In genomic region chr17:80799553-80800403, GRCh38 we compare ENCODE assay signal across 18 cellular contexts.
DNase-seq lines count a peak whose midpoint lies in the region; ATAC-seq and TF ChIP-seq lines count a peak whose summit lies in the region.
"Had no signal": no experiment of that assay in that cellular context is flagged by ENCODE, and none has a peak within 500 bp of the region (broad histone marks: within the 10 kb centered on the region; RNA-seq: fewer than 3 reads in every experiment).

No MANE protein-coding gene starts in this region.

- peaks cover 24% of the 10 kb centered on the region for H3K36me3 Mint-ChIP-seq in activated T-helper 17 cell treated with anti-CD3 and anti-CD28 coated beads, Interleukin-2, amount 50 U/mL, for 72 hours (ENCODE audit: low read depth)
- peaks cover 21% of the 10 kb centered on the region for H3K36me3 Mint-ChIP-seq in nephron (ENCODE audit: low read depth)

- no peak overlapping the region for H3K4me3 Mint-ChIP-seq in activated T-helper 17 cell treated with anti-CD3 and anti-CD28 coated beads, Interleukin-2, amount 50 U/mL, for 72 hours
- H3K4me3 Mint-ChIP-seq in nephron = no peak overlapping the region

- H3K4me1 Mint-ChIP-seq in activated T-helper 17 cell treated with anti-CD3 and anti-CD28 coated beads, Interleukin-2, amount 50 U/mL, for 72 hours = peaks cover 10% of the 10 kb centered on the region
- H3K4me1 Mint-ChIP-seq in nephron = peaks cover 43% of the 10 kb centered on the region

- intact Hi-C loops in Right ventricle myocardium superior (cut with DNase I) = no loop called here

- peak; percentile 37 for DNase-seq in NCI-H345 (lab: John Stamatoyannopoulos, UW)
- no peak for DNase-seq in NCI-H345 treated with DMSO at 0.1 percent for 48 hours (lab: John Stamatoyannopoulos, UW; ENCODE audit: unreplicated experiment)
- DNase-seq in NCI-H1436 treated with DMSO at 0.1 percent for 48 hours (lab: John Stamatoyannopoulos, UW) = peak; percentile 76
- DNase-seq in Right ventricle myocardium superior = no peak
- no peak for DNase-seq in SW480 (ENCODE audit: low spot score)
- DNase-seq: activated CD4-positive, CD25-positive, alpha-beta regulatory T cell; activated naive CD4-positive, alpha-beta T cell treated with Interleukin-2 at 50 U/mL for 16 hours; cerebellar nuclear complex; KG1; NCI-H1930; NCI-H524 treated with DMSO at 0.1 percent for 48 hours; stimulated activated CD8-positive, alpha-beta memory T cell treated with anti-CD3 and anti-CD28 coated beads, Interleukin-4, amount 100 ng/mL, for 48 hours; T-helper 9 cell; uterus had no signal

- no peaks in the 10 kb centered on the region for H3K27me3 Mint-ChIP-seq in activated T-helper 17 cell treated with anti-CD3 and anti-CD28 coated beads, Interleukin-2, amount 50 U/mL, for 72 hours
- H3K27me3 Mint-ChIP-seq in nephron (ENCODE audit: low read depth) = no peaks in the 10 kb centered on the region

- H3K27ac Mint-ChIP-seq in activated T-helper 17 cell treated with anti-CD3 and anti-CD28 coated beads, Interleukin-2, amount 50 U/mL, for 72 hours = no peak overlapping the region
- peak overlapping the region in 2 of 3 experiments; percentile 43 to 97 for H3K27ac Mint-ChIP-seq in nephron

- peak; percentile 10 for ATAC-seq in activated T-helper 17 cell treated with anti-CD3 and anti-CD28 coated beads, Interleukin-2, amount 50 U/mL, for 72 hours (replicated peaks)
- ATAC-seq in Right ventricle myocardium superior (ENCODE audit: poor library complexity) = no peak
- no peak for ATAC-seq in GM21526 (IDR thresholded peaks at IDR 0.05; ENCODE audit: low FRiP score, unreplicated experiment)
- ATAC-seq: left lung had no signal

- H3K9me3 Mint-ChIP-seq in activated T-helper 17 cell treated with anti-CD3 and anti-CD28 coated beads, Interleukin-2, amount 50 U/mL, for 72 hours = no peaks in the 10 kb centered on the region
- H3K9me3 Mint-ChIP-seq in nephron = no peaks in the 10 kb centered on the region

- no peak for TF ChIP-seq CTCF in nephron (IDR thresholded peaks at IDR 0.05; ENCODE audit: unreplicated experiment in 3 of 3)

Comparison
In these comparisons a context has a peak if more than half of its experiments do, and no peak if none do; other contexts are left out.
1. DNase-seq: peak in NCI-H345 (single experiment) and NCI-H1436 treated with DMSO at 0.1 percent for 48 hours (single experiment); none in NCI-H345 treated with DMSO at 0.1 percent for 48 hours (single experiment), Right ventricle myocardium superior (single experiment) and SW480 (single experiment).